8 cellular contexts compared by ENCODE assay signal in the genomic region with DNA sequence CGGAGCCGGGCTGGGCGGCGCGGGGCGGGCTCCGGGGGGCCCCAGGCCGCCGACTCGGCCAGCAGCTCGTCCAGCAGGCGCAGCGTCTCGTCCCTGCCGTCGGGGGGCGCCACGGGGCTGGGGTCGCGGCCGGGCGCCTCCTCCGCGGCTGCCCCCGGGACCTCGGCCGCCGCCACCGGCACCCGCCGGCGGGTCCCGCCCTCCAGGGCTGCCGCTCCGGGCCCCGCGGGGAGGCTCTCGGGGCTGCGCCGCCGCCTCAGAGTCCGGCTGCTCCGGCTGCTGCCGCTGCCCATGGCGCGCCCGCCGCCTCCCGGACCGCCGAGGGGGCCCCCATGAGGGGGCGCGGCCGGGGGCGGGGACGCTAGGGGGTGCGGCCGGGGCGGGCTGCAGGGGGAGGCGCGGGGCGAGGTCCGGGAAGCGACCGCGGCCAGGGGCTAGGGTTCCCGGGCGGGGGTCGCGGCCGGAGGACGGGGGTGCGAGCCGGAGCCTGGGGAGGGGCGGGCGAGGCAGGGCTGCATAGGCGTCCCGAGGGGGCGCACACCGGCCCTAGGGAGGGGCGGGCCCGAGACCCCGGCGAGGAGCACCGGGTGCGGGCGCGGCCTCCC. TPM values are rescaled to one million over a fixed set of nuclear protein-coding genes. Genes with fewer than 3 reads are reported as not detected.
A peak's percentile ranks its signal among the peaks of the same experiment; 100 is the strongest.
DNase-seq lines count a peak whose midpoint lies in the region; ATAC-seq and TF ChIP-seq lines count a peak whose summit lies in the region.

A gene with protein sequence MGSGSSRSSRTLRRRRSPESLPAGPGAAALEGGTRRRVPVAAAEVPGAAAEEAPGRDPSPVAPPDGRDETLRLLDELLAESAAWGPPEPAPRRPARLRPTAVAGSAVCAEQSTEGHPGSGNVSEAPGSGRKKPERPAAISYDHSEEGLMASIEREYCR (minus strand): TSS at position 481 of the 605 bp plus-strand sequence. CDS start 188 bp downstream, at position 293.

- H3K4me3 ChIP-seq in heart left ventricle: peak within 1 kb of the TSS; percentile 27 to 75 (median 58)

- no peak for DNase-seq in Right ventricle myocardium inferior (ENCODE audit: missing footprints)
- no peak for DNase-seq in cardiac septum (ENCODE audit: low spot score)
- peak; percentile 43 for DNase-seq in activated T-cell treated with anti-CD3 and anti-CD28 coated beads, Interleukin-2, amount 50 U/mL, for 24 hours
- DNase-seq in heart left ventricle: peak in 2 of 5 donors; percentile 39 to 42
- DNase-seq in renal cortical epithelial cell (ENCODE audit: low read depth): no peak
- no peak for DNase-seq in COR-L47 (lab: John Stamatoyannopoulos, UW)

- H3K27ac Mint-ChIP-seq in activated T-cell treated with anti-CD3 and anti-CD28 coated beads, Interleukin-2, amount 50 U/mL, for 24 hours: no peak within 1 kb of the TSS

- H3K4me1 ChIP-seq in heart left ventricle: peaks cover 0 to 29% (median 15%) of the 10 kb centered on the region in 12 donors

- peak within 1 kb of the TSS; percentile 68 for H3K4me3 Mint-ChIP-seq in activated T-cell treated with anti-CD3 and anti-CD28 coated beads, Interleukin-2, amount 50 U/mL, for 24 hours

- ATAC-seq in Right ventricle myocardium inferior (peak; percentile 43), HG03095 (IDR thresholded peaks at IDR 0.05; ENCODE audit: unreplicated experiment) (peak; percentile 39), heart left ventricle (peak in 3 of 4 donors; percentile 8 to 56 (median 39)), HG03342 (IDR thresholded peaks at IDR 0.05; ENCODE audit: unreplicated experiment) (no peak)

- peaks cover 19% of the 10 kb centered on the region for H3K4me1 Mint-ChIP-seq in activated T-cell treated with anti-CD3 and anti-CD28 coated beads, Interleukin-2, amount 50 U/mL, for 24 hours (ENCODE audit: low read depth)

- peaks cover 0 to 88% (median 14%) of the 10 kb centered on the region in 9 donors for H3K27me3 ChIP-seq in heart left ventricle

- TF ChIP-seq CTCF in heart left ventricle (IDR thresholded peaks at IDR 0.05): peak in 5 of 12 donors; percentile 11 to 25 (median 14)

- no peak for TF ChIP-seq POLR2A in heart left ventricle (IDR thresholded peaks at IDR 0.05)

- H3K36me3 ChIP-seq in heart left ventricle: no peaks in the 10 kb centered on the region

- peaks cover 82% of the 10 kb centered on the region for H3K27me3 Mint-ChIP-seq in activated T-cell treated with anti-CD3 and anti-CD28 coated beads, Interleukin-2, amount 50 U/mL, for 24 hours

- no peaks in the 10 kb centered on the region for H3K9me3 ChIP-seq in heart left ventricle

- intact Hi-C loops in Right ventricle myocardium inferior (cut with DNase I) (no loop called here), cardiac septum (cut with DNase I) (no loop called here), heart left ventricle (cut with DNase I) (loop anchor here in 1 of 10 donors (10.0 kb wide), 1 partner anchor 585 kb away; no protein-coding TSS in a partner anchor)

- H3K27ac ChIP-seq in heart left ventricle: peak within 1 kb of the TSS in 11 of 12 donors; percentile 29 to 92 (median 87)

- 0 to 2% (median 1%) methylated on average over 10 to 88 of the region's 88 CpGs for WGBS in heart left ventricle, 4 donors

- no peaks in the 10 kb centered on the region for H3K36me3 Mint-ChIP-seq in activated T-cell treated with anti-CD3 and anti-CD28 coated beads, Interleukin-2, amount 50 U/mL, for 24 hours (ENCODE audit: low read depth)

- H3K9me3 Mint-ChIP-seq in activated T-cell treated with anti-CD3 and anti-CD28 coated beads, Interleukin-2, amount 50 U/mL, for 24 hours: no peaks in the 10 kb centered on the region

RNA-seq across cellular contexts. Expression of the gene that starts here (rescaled TPM):
- 3.2 TPM for total RNA-seq in Right ventricle myocardium inferior
- 3.8 TPM for total RNA-seq in cardiac septum
- 1 to 10 TPM; 1.3 to 9.1 (median 2.6) TPM for total RNA-seq in heart left ventricle
- polyA plus RNA-seq in heart left ventricle: 1 to 10 TPM in 1 of 2 donors, under 1 TPM in 1; 0.42 to 1.3 TPM
- total RNA-seq in renal cortical epithelial cell: 34.2 and 223 TPM in 2 replicates
